27 cellular contexts compared by ENCODE assay signal in genomic region chr5:73045623-73046022, GRCh38.
"Had no signal": no experiment of that assay in that cellular context is flagged by ENCODE, and none has a peak within 500 bp of the region (broad histone marks: within the 10 kb centered on the region; RNA-seq: fewer than 3 reads in every experiment).

No MANE protein-coding gene starts in this region.

- H3K4me3 Mint-ChIP-seq: dendritic cell treated with granulocyte-macrophage colony-stimulating factor and Interleukin-4, amounts not matched to agents 40 ng/mL and 50 ng/mL, for 4 days; effector memory CD8-positive, alpha-beta T cell; endodermal cell; mesothelial cell of epicardium; naive B cell had no signal

- ATAC-seq: effector memory CD8-positive, alpha-beta T cell; esophagus mucosa; gastrocnemius medialis; heart right ventricle; left cardiac atrium; left lung; left ventricle myocardium superior; lower lobe of right lung; mucosa of descending colon had no signal

- H3K27me3 ChIP-seq: colonic mucosa, esophagus squamous epithelium, gastrocnemius medialis, heart right ventricle, left lung had no signal

- H3K9me3 ChIP-seq: colonic mucosa, esophagus squamous epithelium, gastrocnemius medialis, lower lobe of right lung, mucosa of descending colon had no signal

- H3K4me1 Mint-ChIP-seq: mesothelial cell of epicardium, naive B cell had no signal

- H3K27ac Mint-ChIP-seq: dendritic cell treated with granulocyte-macrophage colony-stimulating factor and Interleukin-4, amounts not matched to agents 40 ng/mL and 50 ng/mL, for 4 days; effector memory CD8-positive, alpha-beta T cell; endodermal cell; mesothelial cell of epicardium; naive B cell had no signal

- DNase-seq: colonic mucosa; cortex of kidney; effector CD8-positive, alpha-beta T cell; effector memory CD8-positive, alpha-beta T cell; endodermal cell; erythroblast; esophagus squamous epithelium; foreskin fibroblast; foreskin melanocyte; gastrocnemius medialis; glutamatergic neuron; head of caudate nucleus; heart right ventricle; hippocampal formation; left cardiac atrium; left lung; left ventricle myocardium superior; lower lobe of right lung; mucosa of descending colon; naive B cell had no signal

- FAIRE-seq: endometrium, islet of Langerhans, keratinocyte had no signal

- H3K4me3 ChIP-seq: colonic mucosa, esophagus squamous epithelium, gastrocnemius medialis, heart right ventricle, left lung, lower lobe of right lung, mucosa of descending colon had no signal

- H3K36me3 ChIP-seq: colonic mucosa had no signal

- H3K27ac ChIP-seq: colonic mucosa, epithelial cell of prostate, esophagus squamous epithelium, gastrocnemius medialis, heart right ventricle, left lung, lower lobe of right lung had no signal

- H3K27me3 Mint-ChIP-seq: dendritic cell treated with granulocyte-macrophage colony-stimulating factor and Interleukin-4, amounts not matched to agents 40 ng/mL and 50 ng/mL, for 4 days; effector memory CD8-positive, alpha-beta T cell; naive B cell had no signal

- H3K4me1 ChIP-seq: colonic mucosa, esophagus squamous epithelium, gastrocnemius medialis, left lung, lower lobe of right lung had no signal
